ENCODE assay signal across 8 cellular contexts in genomic region chr16:11783319-11784047, GRCh38.
DNase-seq lines count a peak whose midpoint lies in the region; ATAC-seq lines count a peak whose summit lies in the region.

No MANE protein-coding gene starts in this region.

- peak overlapping the region; percentile 88 to 91 for H3K27ac ChIP-seq in mucosa of rectum (ENCODE audit: low read depth in 2 of 2, low read length in 2 of 2)

- H3K9me3 ChIP-seq in mucosa of rectum (ENCODE audit: control insufficient read depth in 2 of 2, low read length in 2 of 2): no peaks in the 10 kb centered on the region

- peak overlapping the region; percentile 5 to 62 for H3K4me3 ChIP-seq in mucosa of rectum (ENCODE audit: low read length in 2 of 2)

- ATAC-seq in HG02870 (IDR thresholded peaks at IDR 0.05; ENCODE audit: unreplicated experiment): peak; percentile 56
- no peak for ATAC-seq in GM21367 (IDR thresholded peaks at IDR 0.05; ENCODE audit: unreplicated experiment)

- peak overlapping the region; percentile 49 to 66 for H3K9ac ChIP-seq in mucosa of rectum (ENCODE audit: low read depth in 1 of 2, low read length in 2 of 2)

- peaks cover 15 to 25% of the 10 kb centered on the region in 2 donors for H3K4me1 ChIP-seq in mucosa of rectum (ENCODE audit: control insufficient read depth in 2 of 2, insufficient read depth in 2 of 2, low read length in 2 of 2)

- DNase-seq in DMS153 (lab: John Stamatoyannopoulos, UW) (peak; percentile 9), DMS153 treated with DMSO at 0.1 percent for 48 hours (lab: John Stamatoyannopoulos, UW; ENCODE audit: unreplicated experiment) (no peak), T-helper 1 cell (peak in 4 of 5 donors; percentile 34 to 82 (median 54)), NCI-H1694 (lab: John Stamatoyannopoulos, UW) (no peak)
- DNase-seq in central memory CD4-positive, alpha-beta T cell: peak; percentile 86

- peaks cover 0 to 1% of the 10 kb centered on the region in 2 donors for H3K36me3 ChIP-seq in mucosa of rectum (ENCODE audit: control insufficient read depth in 2 of 2, insufficient read depth in 2 of 2, low read length in 2 of 2)

- H3K27me3 ChIP-seq in mucosa of rectum (ENCODE audit: control insufficient read depth in 2 of 2, insufficient read depth in 2 of 2, low read length in 2 of 2): no peaks in the 10 kb centered on the region

Comparison
In these comparisons a context has a peak if more than half of its experiments do, and no peak if none do; other contexts are left out.
1. DNase-seq: peak in DMS153 (single experiment), T-helper 1 cell (4 of 5) and central memory CD4-positive, alpha-beta T cell (single experiment); none in DMS153 treated with DMSO at 0.1 percent for 48 hours (single experiment) and NCI-H1694 (single experiment).